In the genomic region with DNA sequence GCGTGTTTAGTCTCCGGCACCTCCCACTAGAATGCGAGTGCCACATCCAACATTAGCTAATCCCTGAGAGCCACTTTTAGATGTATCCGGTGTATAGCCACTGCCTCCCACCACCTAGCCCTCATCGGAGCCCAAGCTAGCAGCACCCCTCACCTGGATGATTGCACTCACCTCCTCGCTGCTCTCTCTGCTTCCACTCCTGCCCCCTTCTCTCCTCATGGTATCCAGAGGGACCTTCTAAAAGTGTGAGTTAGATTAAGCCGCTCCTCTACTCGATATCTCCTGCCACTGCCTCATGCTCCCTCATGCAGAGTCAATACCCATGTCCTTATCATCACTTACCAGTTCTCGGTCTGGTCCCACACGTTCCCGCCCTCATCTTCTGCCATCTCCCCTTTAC, we compare ENCODE assay signal across 24 cellular contexts.
A peak's percentile ranks its signal among the peaks of the same experiment; 100 is the strongest.
DNase-seq lines count a peak whose midpoint lies in the region; ATAC-seq, FAIRE-seq and TF ChIP-seq lines count a peak whose summit lies in the region.
"Had no signal": no experiment of that assay in that cellular context is flagged by ENCODE, and none has a peak within 500 bp of the region (broad histone marks: within the 10 kb centered on the region; RNA-seq: fewer than 3 reads in every experiment).

No MANE protein-coding gene starts in this region.

- CTCF ChIA-PET in K562 (lab: Yijun Ruan, JAX; ENCODE audit: low intra/inter-chr PET ratio), result no interaction called here

- peaks cover 0 to 14% of the 10 kb centered on the region in 2 experiments; a peak in 2 of 5 replicates for H3K27me3 ChIP-seq in K562 (ENCODE audit: control insufficient read depth in 2 of 2, insufficient read depth in 2 of 2, low read length in 2 of 2)
- H3K27me3 ChIP-seq: BLaER1 treated with 17β-estradiol and CSF1 and Interleukin-3, amounts not matched to agents 10 nM and 100 nM had no signal

- H3K79me2 ChIP-seq in K562 (ENCODE audit: control insufficient read depth, insufficient read depth, low read length), result no peaks in the 10 kb centered on the region

- TF ChIP-seq RAD21 in K562 (CRISPR knock-in tag; conservative IDR thresholded peaks at IDR 0.05 in 1 of 2, IDR thresholded peaks at IDR 0.05 in 1 of 2), result no peak

- TF ChIP-seq EP300 in K562 (IDR thresholded peaks at IDR 0.05; ENCODE audit: low read length), result no peak

- 2% methylated on average over 9 of the region's 11 CpGs for WGBS in K562 (ENCODE audit: insufficient coverage, low coverage, missing lambda C conversion rate)

- H3K9me3 ChIP-seq in K562 (replicated peaks; ENCODE audit: control insufficient read depth, insufficient read depth, low read depth, low read length), result no peaks in the 10 kb centered on the region
- H3K9me3 ChIP-seq: A549; BLaER1 treated with 17β-estradiol and CSF1 and Interleukin-3, amounts not matched to agents 10 nM and 100 nM had no signal

- H3K36me3 ChIP-seq in K562 (ENCODE audit: control insufficient read depth, insufficient read depth, low read length), result no peaks in the 10 kb centered on the region
- H3K36me3 ChIP-seq: BLaER1 treated with 17β-estradiol and CSF1 and Interleukin-3, amounts not matched to agents 10 nM and 100 nM had no signal

- FAIRE-seq in K562 (lab: Jason Lieb, UNC) (no peak), HTR-8/SVneo (lab: Jason Lieb, UNC) (no peak)
- FAIRE-seq: A549, GM12878, GM12892, GM18507 had no signal

- no peak overlapping the region for H3K4me3 ChIP-seq in K562
- H3K4me3 ChIP-seq: A549; BLaER1 treated with 17β-estradiol and CSF1 and Interleukin-3, amounts not matched to agents 10 nM and 100 nM; GM12878 had no signal

- no peaks in the 10 kb centered on the region for H4K20me1 ChIP-seq in K562 (replicated peaks; ENCODE audit: control insufficient read depth, insufficient read depth, low read length)
- H4K20me1 ChIP-seq: BLaER1 treated with 17β-estradiol and CSF1 and Interleukin-3, amounts not matched to agents 10 nM and 100 nM had no signal

- H3K9ac ChIP-seq in K562 (ENCODE audit: insufficient read depth in 1 of 2, low read depth in 2 of 2, low read length in 2 of 2), result no peak overlapping the region
- H3K9ac ChIP-seq: BLaER1 treated with 17β-estradiol and CSF1 and Interleukin-3, amounts not matched to agents 10 nM and 100 nM had no signal

- no peak for TF ChIP-seq CTCF in K562 (IDR thresholded peaks at IDR 0.05 in 2 of 3, conservative IDR thresholded peaks at IDR 0.05 in 1 of 3; ENCODE audit: insufficient read depth in 2 of 3, low read depth in 1 of 3, low read length in 3 of 3)

- DNase-seq in OCI-M1 (lab: John Stamatoyannopoulos, UW), result peak; percentile 47
- no peak for DNase-seq in K562 (ENCODE audit: extremely low read depth in 1 of 4, low spot score in 3 of 4)
- DNase-seq in erythroblast (lab: John Stamatoyannopoulos, UW), result peak; percentile 8 to 18
- no peak for DNase-seq in HTR-8/SVneo (ENCODE audit: insufficient read length, low spot score)
- no peak for DNase-seq in stimulated activated CD8-positive, alpha-beta memory T cell treated with anti-CD3 and anti-CD28 coated beads, Interleukin-4, amount 100 ng/mL, for 48 hours
- no peak for DNase-seq in NCI-H1694 (lab: John Stamatoyannopoulos, UW)
- DNase-seq: AML-193; CD4-positive, alpha-beta T cell; CD8-positive, alpha-beta T cell; COR-L47; DMS 273 treated with DMSO at 0.1 percent for 48 hours; DMS153; DMS53; DMS79; DND-41; EL; GDM1 had no signal

- H3K4me1 ChIP-seq in K562 (replicated peaks in 1 of 2; ENCODE audit: control insufficient read depth in 2 of 2, insufficient read depth in 2 of 2, low read length in 2 of 2), result no peaks in the 10 kb centered on the region
- H3K4me1 ChIP-seq: A549 had no signal

- H2AFZ ChIP-seq in K562 (ENCODE audit: low read depth, low read length), result no peak overlapping the region

- TF ChIP-seq POLR2A in K562 (conservative IDR thresholded peaks at IDR 0.05), result no peak
- TF ChIP-seq POLR2A in erythroblast (IDR thresholded peaks at IDR 0.05; ENCODE audit: low read length), result no peak

- H3K4me2 ChIP-seq in K562 (ENCODE audit: insufficient read depth, low read length), result no peak overlapping the region
- H3K4me2 ChIP-seq: A549; BLaER1 treated with 17β-estradiol and CSF1 and Interleukin-3, amounts not matched to agents 10 nM and 100 nM had no signal

- intact Hi-C loops in K562 (cut with micrococcal nuclease), result no loop called here

- H3K27ac ChIP-seq in K562 (ENCODE audit: extremely low read depth, low read depth, low read length), result no peak overlapping the region
- H3K27ac ChIP-seq: 22Rv1; A549; BLaER1 treated with 17β-estradiol and CSF1 and Interleukin-3, amounts not matched to agents 10 nM and 100 nM; C4-2B had no signal

- in situ Hi-C loops in K562 (cut with MboI), result no loop called here

- no peak for ATAC-seq in K562
- ATAC-seq: A549; CD8-positive, alpha-beta T cell; GM12878 had no signal

- H3K9me1 ChIP-seq in K562 (ENCODE audit: control insufficient read depth, insufficient read depth, low read length), result no peaks in the 10 kb centered on the region

- POLR2A ChIA-PET in K562 (lab: Yijun Ruan, JAX), result no interaction called here

- BruUV-seq in K562 (replicated peaks; lab: Mats Ljungman, UMichigan), result no TSS peak

TF ChIP-seq in K562, 482 proteins besides CTCF, POLR2A, EP300 and RAD21:
- TF ChIP-seq, protein P1, sequence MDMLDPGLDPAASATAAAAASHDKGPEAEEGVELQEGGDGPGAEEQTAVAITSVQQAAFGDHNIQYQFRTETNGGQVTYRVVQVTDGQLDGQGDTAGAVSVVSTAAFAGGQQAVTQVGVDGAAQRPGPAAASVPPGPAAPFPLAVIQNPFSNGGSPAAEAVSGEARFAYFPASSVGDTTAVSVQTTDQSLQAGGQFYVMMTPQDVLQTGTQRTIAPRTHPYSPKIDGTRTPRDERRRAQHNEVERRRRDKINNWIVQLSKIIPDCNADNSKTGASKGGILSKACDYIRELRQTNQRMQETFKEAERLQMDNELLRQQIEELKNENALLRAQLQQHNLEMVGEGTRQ (CRISPR knock-in tag; IDR thresholded peaks at IDR 0.05), result no peak
- TF ChIP-seq CBFA2T3 (IDR thresholded peaks at IDR 0.05), result 0 out of 2 replicates have a peak, but pooled peaks have one; percentile 17

Comparison
In these comparisons a context has a peak if more than half of its experiments do, and no peak if none do; other contexts are left out.
1. DNase-seq: peak in OCI-M1 (single experiment) and erythroblast (2 of 2); none in K562 (0 of 4), HTR-8/SVneo (single experiment), stimulated activated CD8-positive, alpha-beta memory T cell treated with anti-CD3 and anti-CD28 coated beads, Interleukin-4, amount 100 ng/mL, for 48 hours (single experiment) and NCI-H1694 (single experiment).